7 cellular contexts compared by ENCODE assay signal in genomic region chr1:201064806-201065205, GRCh38. TPM values are rescaled to one million over a fixed set of nuclear protein-coding genes. Genes with fewer than 3 reads are reported as not detected.
"Had no signal": no experiment of that assay in that cellular context is flagged by ENCODE, and none has a peak within 500 bp of the region (broad histone marks: within the 10 kb centered on the region; RNA-seq: fewer than 3 reads in every experiment).

No MANE protein-coding gene starts in this region.

- H3K4me1 Mint-ChIP-seq: IgD-negative memory B cell had no signal

- H3K4me3 Mint-ChIP-seq: GM23338, H9, IgD-negative memory B cell had no signal

- H3K27ac Mint-ChIP-seq: GM23338, H9, IgD-negative memory B cell had no signal

- H3K36me3 Mint-ChIP-seq: IgD-negative memory B cell had no signal

- H3K4me3 ChIP-seq: GM23338 had no signal

- DNase-seq: H9, HCEC 1CT had no signal

- H2AFZ ChIP-seq: GM23338 had no signal

- H3K4me2 ChIP-seq: GM23338 had no signal

- H3K9me3 Mint-ChIP-seq: H9, IgD-negative memory B cell had no signal

- ATAC-seq: GM23338, HepG2 had no signal

RNA-seq across cellular contexts. Expression of gene CACNA1S, which starts 47.4 kb away (rescaled TPM):
- total RNA-seq: H1, H9, HepG2, HT-29 had no signal
- polyA plus RNA-seq: GM23338, HepG2, IgD-negative memory B cell had no signal
